33 cellular contexts compared by ENCODE assay signal in genomic region chr7:113828581-113828980, GRCh38.
"Had no signal": no experiment of that assay in that cellular context is flagged by ENCODE, and none has a peak within 500 bp of the region (broad histone marks: within the 10 kb centered on the region; RNA-seq: fewer than 3 reads in every experiment).

No MANE protein-coding gene starts in this region.

- H3K9ac ChIP-seq: parathyroid adenoma had no signal

- H3K79me2 ChIP-seq: parathyroid adenoma had no signal

- DNase-seq: naive thymus-derived CD4-positive, alpha-beta T cell; natural killer cell; nucleus accumbens; ovary; posterior cingulate gyrus; psoas muscle; right cardiac atrium; right lobe of liver; sigmoid colon; spleen; stimulated activated CD4-positive, alpha-beta T cell treated with anti-CD3 and anti-CD28 coated beads, Interleukin-12 subunit alpha, Interleukin-12 subunit beta, amount 100 ng/mL, for 4 hours; stimulated activated CD4-positive, alpha-beta T cell treated with anti-CD3 and anti-CD28 coated beads, Interleukin-1b, Interleukin-23, amount 100 ng/mL, for 48 hours; stimulated activated CD4-positive, alpha-beta T cell treated with anti-CD3 and anti-CD28 coated beads, Interleukin-4, amount 100 ng/mL, for 1 hour; stimulated activated CD4-positive, alpha-beta T cell treated with anti-CD3 and anti-CD28 coated beads, Interleukin-4, amount 100 ng/mL, for 4 hours; stimulated activated CD8-positive, alpha-beta memory T cell treated with anti-CD3 and anti-CD28 coated beads, Interleukin-4, amount 100 ng/mL, for 48 hours; stimulated activated naive CD4-positive, alpha-beta T cell; stimulated activated naive CD8-positive, alpha-beta T cell treated with anti-CD3 and anti-CD28 coated beads, Interleukin-15, amount 100 ng/mL, for 72 hours; stimulated activated naive CD8-positive, alpha-beta T cell treated with anti-CD3 and anti-CD28 coated beads, Interleukin-15, Interleukin-2, amounts not matched to agents 100 U/mL and 50 U/mL, for 24 hours; substantia nigra; testis; tibial artery; transverse colon; upper lobe of right lung; uterus had no signal

- H3K27ac ChIP-seq: neutrophil, ovary, parathyroid adenoma, psoas muscle, right lobe of liver, spleen, suprapubic skin, testis, tibial artery, transverse colon, upper lobe of right lung, uterus had no signal

- H3K4me2 ChIP-seq: smooth muscle cell had no signal

- H3K4me3 Mint-ChIP-seq: naive thymus-derived CD4-positive, alpha-beta T cell; natural killer cell; nephron; neural crest cell; stimulated activated memory B cell treated with anti-CD40 and anti-IgM and Interleukin-4, amounts not matched to agents 10 μg/mL and 1 μg/mL and 100 μg/mL, for 72 hours; stimulated activated naive CD8-positive, alpha-beta T cell treated with anti-CD3 and anti-CD28 coated beads, Interleukin-15, amount 100 ng/mL, for 72 hours; type B pancreatic cell had no signal

- H3K27ac Mint-ChIP-seq: naive thymus-derived CD4-positive, alpha-beta T cell; natural killer cell; nephron; stimulated activated memory B cell treated with anti-CD40 and anti-IgM and Interleukin-4, amounts not matched to agents 10 μg/mL and 1 μg/mL and 100 μg/mL, for 72 hours; stimulated activated naive CD8-positive, alpha-beta T cell treated with anti-CD3 and anti-CD28 coated beads, Interleukin-15, amount 100 ng/mL, for 72 hours; type B pancreatic cell had no signal

- H3K36me3 Mint-ChIP-seq: naive thymus-derived CD4-positive, alpha-beta T cell; natural killer cell; stimulated activated memory B cell treated with anti-CD40 and anti-IgM and Interleukin-4, amounts not matched to agents 10 μg/mL and 1 μg/mL and 100 μg/mL, for 72 hours; type B pancreatic cell had no signal

- H3K9me3 Mint-ChIP-seq: nephron, neural crest cell, type B pancreatic cell had no signal

- H3K27me3 ChIP-seq: neutrophil, ovary, right lobe of liver, sigmoid colon, spleen, suprapubic skin, testis, tibial artery, transverse colon, upper lobe of right lung, uterus had no signal

- H3K36me3 ChIP-seq: neutrophil, ovary, right lobe of liver, sigmoid colon, spleen, suprapubic skin, tibial artery, transverse colon, upper lobe of right lung, uterus had no signal

- H3K27me3 Mint-ChIP-seq: naive thymus-derived CD4-positive, alpha-beta T cell; progenitor cell of endocrine pancreas; stimulated activated memory B cell treated with anti-CD40 and anti-IgM and Interleukin-4, amounts not matched to agents 10 μg/mL and 1 μg/mL and 100 μg/mL, for 72 hours; stimulated activated naive CD8-positive, alpha-beta T cell treated with anti-CD3 and anti-CD28 coated beads, Interleukin-15, amount 100 ng/mL, for 72 hours; type B pancreatic cell had no signal

- ATAC-seq: naive thymus-derived CD4-positive, alpha-beta T cell; natural killer cell; psoas muscle; right cardiac atrium; right lobe of liver; stimulated activated memory B cell treated with anti-CD40 and anti-IgM and Interleukin-4, amounts not matched to agents 10 μg/mL and 1 μg/mL and 100 μg/mL, for 72 hours; stimulated activated naive CD8-positive, alpha-beta T cell treated with anti-CD3 and anti-CD28 coated beads, Interleukin-15, amount 100 ng/mL, for 72 hours; stimulated activated naive CD8-positive, alpha-beta T cell treated with anti-CD3 and anti-CD28 coated beads, Interleukin-15, Interleukin-2, amounts not matched to agents 100 U/mL and 50 U/mL, for 24 hours; upper lobe of right lung had no signal

- H3K9me3 ChIP-seq: neutrophil, ovary, psoas muscle, right lobe of liver, sigmoid colon, spleen, suprapubic skin, testis, tibial artery, transverse colon, upper lobe of right lung, uterus had no signal

- H2AFZ ChIP-seq: parathyroid adenoma had no signal

- H3K4me3 ChIP-seq: ovary, psoas muscle, right lobe of liver, sigmoid colon, smooth muscle cell, spleen, suprapubic skin, testis, tibial artery, transverse colon, upper lobe of right lung, uterus had no signal

- H3K4me1 ChIP-seq: parathyroid adenoma, right lobe of liver, spleen, suprapubic skin, testis, transverse colon, upper lobe of right lung, uterus had no signal

- H3K4me1 Mint-ChIP-seq: naive thymus-derived CD4-positive, alpha-beta T cell; natural killer cell; stimulated activated memory B cell treated with anti-CD40 and anti-IgM and Interleukin-4, amounts not matched to agents 10 μg/mL and 1 μg/mL and 100 μg/mL, for 72 hours; stimulated activated naive CD8-positive, alpha-beta T cell treated with anti-CD3 and anti-CD28 coated beads, Interleukin-15, amount 100 ng/mL, for 72 hours had no signal
